8 cellular contexts compared by ENCODE assay signal in genomic region chr1:94713472-94714141, GRCh38.
DNase-seq lines count a peak whose midpoint lies in the region; ATAC-seq lines count a peak whose summit lies in the region.

No MANE protein-coding gene starts in this region.

- H3K27ac Mint-ChIP-seq in T-helper 17 cell: no peak overlapping the region

- H3K4me1 Mint-ChIP-seq in T-helper 17 cell: no peaks in the 10 kb centered on the region

- no peaks in the 10 kb centered on the region for H4K20me1 ChIP-seq in BLaER1 treated with 17β-estradiol and CSF1 and Interleukin-3, amounts not matched to agents 10 nM and 100 nM

- H3K9ac ChIP-seq in BLaER1 treated with 17β-estradiol and CSF1 and Interleukin-3, amounts not matched to agents 10 nM and 100 nM: peak overlapping the region in 1 of 11 experiments; percentile 10; a peak in 1 of 22 replicates
- peak overlapping the region; percentile 28 for H3K9ac ChIP-seq in skeletal muscle satellite cell (ENCODE audit: low read depth, low read length)

- H3K9me3 ChIP-seq in BLaER1 treated with 17β-estradiol and CSF1 and Interleukin-3, amounts not matched to agents 10 nM and 100 nM (replicated peaks in 1 of 11): peaks cover 0 to 3% (median 0%) of the 10 kb centered on the region in 11 experiments; a peak in 1 of 22 replicates
- H3K9me3 ChIP-seq in T-helper 17 cell (ENCODE audit: control insufficient read depth, low read length, poor library complexity, severe bottlenecking): no peaks in the 10 kb centered on the region
- no peaks in the 10 kb centered on the region for H3K9me3 ChIP-seq in skeletal muscle satellite cell (replicated peaks; ENCODE audit: low read length)

- DNase-seq in T-helper 17 cell: no peak
- DNase-seq in left cardiac atrium: peak; percentile 81
- DNase-seq in NCI-H187 (lab: John Stamatoyannopoulos, UW): no peak
- no peak for DNase-seq in stimulated activated CD4-positive, alpha-beta T cell treated with anti-CD3 and anti-CD28 coated beads, Interleukin-2, amount 100 ng/mL, for 24 hours

- H3K27me3 ChIP-seq in BLaER1 treated with 17β-estradiol and CSF1 and Interleukin-3, amounts not matched to agents 10 nM and 100 nM: no peaks in the 10 kb centered on the region
- no peaks in the 10 kb centered on the region for H3K27me3 ChIP-seq in skeletal muscle satellite cell (ENCODE audit: control insufficient read depth, insufficient read depth, low read length)

- H3K27me3 Mint-ChIP-seq in T-helper 17 cell: peaks cover 23% of the 10 kb centered on the region

- no peak overlapping the region for H3K4me3 ChIP-seq in BLaER1 treated with 17β-estradiol and CSF1 and Interleukin-3, amounts not matched to agents 10 nM and 100 nM
- H3K4me3 ChIP-seq in skeletal muscle satellite cell (ENCODE audit: low read length): no peak overlapping the region

- H3K27ac ChIP-seq in BLaER1 treated with 17β-estradiol and CSF1 and Interleukin-3, amounts not matched to agents 10 nM and 100 nM: peak overlapping the region in 6 of 11 experiments; percentile 12 to 58 (median 46); a peak in 11 of 22 replicates

- H3K4me2 ChIP-seq in BLaER1 treated with 17β-estradiol and CSF1 and Interleukin-3, amounts not matched to agents 10 nM and 100 nM: peak overlapping the region; percentile 4 to 77 (median 45); a peak in 18 of 22 replicates
- H3K4me2 ChIP-seq in skeletal muscle satellite cell (ENCODE audit: low read length): peak overlapping the region; percentile 5

- intact Hi-C loops in left cardiac atrium (cut with DNase I): no loop called here

- no peak overlapping the region for H3K4me3 Mint-ChIP-seq in T-helper 17 cell

- no peaks in the 10 kb centered on the region for H3K36me3 ChIP-seq in BLaER1 treated with 17β-estradiol and CSF1 and Interleukin-3, amounts not matched to agents 10 nM and 100 nM
- no peaks in the 10 kb centered on the region for H3K36me3 ChIP-seq in skeletal muscle satellite cell (ENCODE audit: insufficient read depth, low read length)

- peaks cover 18 to 64% (median 49%) of the 10 kb centered on the region in 10 experiments for H3K4me1 ChIP-seq in BLaER1 treated with 17β-estradiol and CSF1 and Interleukin-3, amounts not matched to agents 10 nM and 100 nM
- H3K4me1 ChIP-seq in skeletal muscle satellite cell (ENCODE audit: control insufficient read depth, insufficient read depth, low read length): peaks cover 26% of the 10 kb centered on the region

- ATAC-seq in GM19467 (IDR thresholded peaks at IDR 0.05; ENCODE audit: unreplicated experiment) (peak; percentile 65), HG03469 (IDR thresholded peaks at IDR 0.05; ENCODE audit: unreplicated experiment) (peak; percentile 85), T-helper 17 cell (peak; percentile 46), left cardiac atrium (peak; percentile 86 to 97)

- H3K36me3 Mint-ChIP-seq in T-helper 17 cell (ENCODE audit: low read depth): no peaks in the 10 kb centered on the region
